ENCODE assay signal across 1 cellular context in genomic region chr1:53220171-53220961, GRCh38.
A peak's percentile ranks its signal among the peaks of the same experiment; 100 is the strongest.
TF ChIP-seq lines count a peak whose summit lies in the region.

Gene CZIB (minus strand): TSS chr1:53220634. CDS start chr1:53220575, 59 bp downstream.

TF ChIP-seq in GM12878, 131 proteins besides CTCF, POLR2A, EP300 and RAD21 (continued from another document and continues in another):
- TF ChIP-seq ZNF687 (IDR thresholded peaks at IDR 0.05) (peak; percentile 79), BRCA1 (IDR thresholded peaks at IDR 0.05; ENCODE audit: low read depth, low read length) (0 out of 2 replicates have a peak, but pooled peaks have one; percentile 5), BACH1 (IDR thresholded peaks at IDR 0.05; ENCODE audit: borderline replicate concordance) (peak; percentile 85), ZNF274 (IDR thresholded peaks at IDR 0.05; ENCODE audit: insufficient read depth, insufficient read length) (no peak), POU2F2 (IDR thresholded peaks at IDR 0.05; ENCODE audit: borderline replicate concordance, low read depth, low read length) (peak; percentile 63; the same call in 2 of the 3 replicates), NR2F1 (conservative IDR thresholded peaks at IDR 0.05) (peak; percentile 91), JUNB (IDR thresholded peaks at IDR 0.05) (no peak), ZNF592 (IDR thresholded peaks at IDR 0.05) (no peak), TCF3 (IDR thresholded peaks at IDR 0.05; ENCODE audit: borderline replicate concordance, insufficient read depth, low read depth, low read length) (no peak), CBX5 (IDR thresholded peaks at IDR 0.05; ENCODE audit: low read depth) (no peak), CHD2 (IDR thresholded peaks at IDR 0.05; ENCODE audit: borderline replicate concordance, low read depth, low read length) (peak; percentile 70), RELA (IDR thresholded peaks at IDR 0.05; ENCODE audit: borderline replicate concordance, partially characterized antibody) (peak; percentile 77), SMAD1 (IDR thresholded peaks at IDR 0.05; ENCODE audit: low read depth, partially characterized antibody) (no peak), ZZZ3 (IDR thresholded peaks at IDR 0.05; ENCODE audit: control insufficient read depth, insufficient read length, low read depth) (no peak), PRDM15 (CRISPR knock-in tag; IDR thresholded peaks at IDR 0.05) (no peak), NR2C2 (IDR thresholded peaks at IDR 0.05; ENCODE audit: borderline replicate concordance, control insufficient read depth, insufficient read length, low read depth) (no peak), ZBTB11 (CRISPR knock-in tag; IDR thresholded peaks at IDR 0.05) (no peak), NKRF (conservative IDR thresholded peaks at IDR 0.05) (peak; percentile 72), CBX3 (IDR thresholded peaks at IDR 0.05; ENCODE audit: borderline replicate concordance, low read depth) (no peak), ZBTB40 (IDR thresholded peaks at IDR 0.05; ENCODE audit: borderline replicate concordance) (peak; percentile 64; the same call in 1 of the 2 replicates), FOXK2 (IDR thresholded peaks at IDR 0.05) (no peak), BCL3 (IDR thresholded peaks at IDR 0.05; ENCODE audit: borderline replicate concordance, insufficient read depth, low read depth, low read length, poor library complexity, severe bottlenecking) (no peak), HCFC1 (IDR thresholded peaks at IDR 0.05; ENCODE audit: low read length) (peak; percentile 48; the same call in 1 of the 2 replicates), ZBED1 (IDR thresholded peaks at IDR 0.05; ENCODE audit: borderline replicate concordance) (no peak), POLR2AphosphoS5 (IDR thresholded peaks at IDR 0.05; ENCODE audit: low read length) (peak; percentile 97), HSF1 (IDR thresholded peaks at IDR 0.05; ENCODE audit: low read depth, low read length) (no peak), KDM1A (IDR thresholded peaks at IDR 0.05; ENCODE audit: borderline replicate concordance) (no peak), ZNF207 (IDR thresholded peaks at IDR 0.05; ENCODE audit: borderline replicate concordance) (0 out of 2 replicates have a peak, but pooled peaks have one; percentile 30)
